Comparison of ENCODE assay signal across 19 cellular contexts in the genomic region with DNA sequence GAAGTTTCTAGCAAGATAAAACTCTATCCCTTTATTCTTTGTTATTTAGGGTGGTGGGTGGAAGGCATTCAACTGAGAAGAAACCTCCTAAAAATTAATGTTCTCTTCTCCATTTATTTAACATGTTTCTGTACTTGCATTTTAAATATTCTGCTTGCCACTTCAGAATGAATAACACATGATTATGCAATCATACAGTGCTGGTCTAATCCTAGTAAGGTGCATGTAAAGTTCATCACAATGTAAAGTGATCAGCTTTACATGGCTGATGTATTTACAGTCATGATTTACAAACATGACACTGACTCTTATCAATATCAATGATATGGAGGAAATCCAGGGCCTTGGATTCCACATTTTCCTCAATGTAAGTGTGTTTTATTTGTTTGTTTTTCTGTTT.
"Had no signal": no experiment of that assay in that cellular context is flagged by ENCODE, and none has a peak within 500 bp of the region (broad histone marks: within the 10 kb centered on the region; RNA-seq: fewer than 3 reads in every experiment).

No MANE protein-coding gene starts in this region.

- H3K27ac ChIP-seq: left lung, SK-N-MC, spleen, transverse colon, VCaP had no signal

- H3K27me3 ChIP-seq: left lung, spleen, transverse colon had no signal

- H3K4me3 ChIP-seq: left lung, SK-N-MC, spleen, transverse colon had no signal

- H3K9me3 ChIP-seq: left lung, spleen, transverse colon had no signal

- H3K36me3 ChIP-seq: left lung, spleen, transverse colon had no signal

- DNase-seq: activated CD4-positive, alpha-beta T cell treated with anti-CD3 and anti-CD28 coated beads for 36 hours; activated CD8-positive, alpha-beta memory T cell treated with anti-CD3 and anti-CD28 coated beads, Interleukin-2, amount 50 U/mL, for 48 hours; activated CD8-positive, alpha-beta T cell treated with anti-CD3 and anti-CD28 coated beads for 36 hours; activated naive CD4-positive, alpha-beta T cell; dermis blood vessel endothelial cell; erythroblast; foreskin melanocyte; head of caudate nucleus; left lung; nephron progenitor cell; retina; spleen; stimulated activated CD4-positive, alpha-beta T cell treated with anti-CD3 and anti-CD28 coated beads, Interleukin-2, amount 100 ng/mL, for 24 hours; stimulated activated naive B cell treated with anti-CD40 and anti-IgM and Interleukin-4, amounts not matched to agents 10 μg/mL and 1 μg/mL and 100 μg/mL, for 72 hours; T-cell; T1000; transverse colon had no signal

- ATAC-seq: activated CD4-positive, alpha-beta T cell treated with anti-CD3 and anti-CD28 coated beads for 36 hours; activated CD8-positive, alpha-beta T cell treated with anti-CD3 and anti-CD28 coated beads for 36 hours; left lung; stimulated activated naive B cell treated with anti-CD40 and anti-IgM and Interleukin-4, amounts not matched to agents 10 μg/mL and 1 μg/mL and 100 μg/mL, for 72 hours; T-cell had no signal

- H3K4me1 ChIP-seq: spleen had no signal
